ENCODE assay signal across 28 cellular contexts in genomic region chr2:19337202-19337601, GRCh38. TPM values are rescaled to one million over a fixed set of nuclear protein-coding genes. Genes with fewer than 3 reads are reported as not detected.
"Had no signal": no experiment of that assay in that cellular context is flagged by ENCODE, and none has a peak within 500 bp of the region (broad histone marks: within the 10 kb centered on the region; RNA-seq: fewer than 3 reads in every experiment).

No MANE protein-coding gene starts in this region.

- H2AFZ ChIP-seq: parathyroid adenoma had no signal

- H3K4me1 ChIP-seq: body of pancreas, parathyroid adenoma, right lobe of liver, tibial artery, upper lobe of right lung had no signal

- DNase-seq: activated CD4-positive, alpha-beta T cell treated with anti-CD3 and anti-CD28 coated beads for 36 hours; activated CD4-positive, CD25-positive, alpha-beta regulatory T cell; activated CD8-positive, alpha-beta memory T cell treated with anti-CD3 and anti-CD28 coated beads, Interleukin-2, amount 10 ng/mL, durations not matched to agents 7 days and 5 days; activated CD8-positive, alpha-beta T cell treated with anti-CD3 and anti-CD28 coated beads, Interleukin-2, amount 10 ng/mL, durations not matched to agents 7 days and 5 days; activated T-cell treated with anti-CD3 and anti-CD28 coated beads, Interleukin-2, amount 50 U/mL, for 48 hours; aorta; body of pancreas; cerebellar nuclear complex; effector memory CD8-positive, alpha-beta T cell; erythroblast; gastrocnemius medialis; mammary epithelial cell; right lobe of liver; stimulated activated CD4-positive, alpha-beta T cell treated with anti-CD3 and anti-CD28 coated beads, Interleukin-12 subunit alpha, Interleukin-12 subunit beta, amount 100 ng/mL, for 4 hours; stimulated activated CD4-positive, alpha-beta T cell treated with anti-CD3 and anti-CD28 coated beads, Interleukin-4, amount 100 ng/mL, for 1 hour; tibial artery; upper lobe of right lung had no signal

- H3K9me3 Mint-ChIP-seq: activated T-helper 2 cell treated with anti-CD3 and anti-CD28 coated beads, Interferon-gamma antibody, Interleukin-2, Interleukin-4, amounts not matched to agents 10 μg/mL and 5 μg/mL and 100 μg/mL, durations not matched to agents 14 hours and 24 hours and 36 hours; effector memory CD8-positive, alpha-beta T cell; naive thymus-derived CD8-positive, alpha-beta T cell; neural crest cell; stimulated activated effector memory CD8-positive, alpha-beta T cell treated with anti-CD3 and anti-CD28 coated beads, Interleukin-12 subunit alpha, Interleukin-12 subunit beta, amount 100 ng/mL, for 72 hours; stimulated activated naive CD8-positive, alpha-beta T cell treated with anti-CD3 and anti-CD28 coated beads, Interleukin-15, Interleukin-2, amounts not matched to agents 100 ng/mL and 50 ng/mL, for 24 hours had no signal

- H3K9me3 ChIP-seq: body of pancreas, gastrocnemius medialis, right lobe of liver, tibial artery, upper lobe of right lung had no signal

- H3K4me3 Mint-ChIP-seq: activated CD4-positive, alpha-beta T cell treated with anti-CD3 and anti-CD28 coated beads for 36 hours; activated CD8-positive, alpha-beta memory T cell treated with anti-CD3 and anti-CD28 coated beads, Interleukin-2, amount 10 ng/mL, durations not matched to agents 7 days and 5 days; activated CD8-positive, alpha-beta T cell treated with anti-CD3 and anti-CD28 coated beads, Interleukin-2, amount 10 ng/mL, durations not matched to agents 7 days and 5 days; activated naive CD8-positive, alpha-beta T cell; effector memory CD8-positive, alpha-beta T cell; naive thymus-derived CD8-positive, alpha-beta T cell; neural crest cell; stimulated activated effector memory CD8-positive, alpha-beta T cell treated with anti-CD3 and anti-CD28 coated beads, Interleukin-12 subunit alpha, Interleukin-12 subunit beta, amount 100 ng/mL, for 72 hours; stimulated activated naive CD8-positive, alpha-beta T cell treated with anti-CD3 and anti-CD28 coated beads, Interleukin-15, Interleukin-2, amounts not matched to agents 100 ng/mL and 50 ng/mL, for 24 hours had no signal

- H3K27ac ChIP-seq: body of pancreas, coronary artery, gastrocnemius medialis, parathyroid adenoma, right lobe of liver, skin epidermis, tibial artery, upper lobe of right lung had no signal

- H3K36me3 Mint-ChIP-seq: stimulated activated effector memory CD8-positive, alpha-beta T cell treated with anti-CD3 and anti-CD28 coated beads, Interleukin-12 subunit alpha, Interleukin-12 subunit beta, amount 100 ng/mL, for 72 hours had no signal

- H3K27me3 Mint-ChIP-seq: activated CD4-positive, alpha-beta T cell treated with anti-CD3 and anti-CD28 coated beads for 36 hours; activated CD8-positive, alpha-beta memory T cell treated with anti-CD3 and anti-CD28 coated beads, Interleukin-2, amount 10 ng/mL, durations not matched to agents 7 days and 5 days; activated naive CD8-positive, alpha-beta T cell; effector memory CD8-positive, alpha-beta T cell; naive thymus-derived CD8-positive, alpha-beta T cell; stimulated activated naive CD8-positive, alpha-beta T cell treated with anti-CD3 and anti-CD28 coated beads, Interleukin-15, Interleukin-2, amounts not matched to agents 100 ng/mL and 50 ng/mL, for 24 hours had no signal

- ATAC-seq: activated CD4-positive, alpha-beta T cell treated with anti-CD3 and anti-CD28 coated beads for 36 hours; activated CD8-positive, alpha-beta memory T cell treated with anti-CD3 and anti-CD28 coated beads, Interleukin-2, amount 10 ng/mL, durations not matched to agents 7 days and 5 days; activated CD8-positive, alpha-beta T cell treated with anti-CD3 and anti-CD28 coated beads, Interleukin-2, amount 10 ng/mL, durations not matched to agents 7 days and 5 days; body of pancreas; effector memory CD8-positive, alpha-beta T cell; gastrocnemius medialis; naive thymus-derived CD8-positive, alpha-beta T cell; right lobe of liver; stimulated activated effector memory CD8-positive, alpha-beta T cell treated with anti-CD3 and anti-CD28 coated beads, Interleukin-12 subunit alpha, Interleukin-12 subunit beta, amount 100 ng/mL, for 72 hours; upper lobe of right lung had no signal

- H3K9ac ChIP-seq: parathyroid adenoma had no signal

- H3K27me3 ChIP-seq: body of pancreas, gastrocnemius medialis, right lobe of liver, tibial artery, upper lobe of right lung had no signal

- H3K27ac Mint-ChIP-seq: activated CD4-positive, alpha-beta T cell treated with anti-CD3 and anti-CD28 coated beads for 36 hours; activated CD8-positive, alpha-beta memory T cell treated with anti-CD3 and anti-CD28 coated beads, Interleukin-2, amount 10 ng/mL, durations not matched to agents 7 days and 5 days; activated CD8-positive, alpha-beta T cell treated with anti-CD3 and anti-CD28 coated beads, Interleukin-2, amount 10 ng/mL, durations not matched to agents 7 days and 5 days; activated naive CD8-positive, alpha-beta T cell; activated T-helper 2 cell treated with anti-CD3 and anti-CD28 coated beads, Interferon-gamma antibody, Interleukin-2, Interleukin-4, amounts not matched to agents 10 μg/mL and 5 μg/mL and 100 μg/mL, durations not matched to agents 14 hours and 24 hours and 36 hours; effector memory CD8-positive, alpha-beta T cell; naive thymus-derived CD8-positive, alpha-beta T cell; stimulated activated effector memory CD8-positive, alpha-beta T cell treated with anti-CD3 and anti-CD28 coated beads, Interleukin-12 subunit alpha, Interleukin-12 subunit beta, amount 100 ng/mL, for 72 hours; stimulated activated naive CD8-positive, alpha-beta T cell treated with anti-CD3 and anti-CD28 coated beads, Interleukin-15, Interleukin-2, amounts not matched to agents 100 ng/mL and 50 ng/mL, for 24 hours had no signal

- H3K4me1 Mint-ChIP-seq: activated CD4-positive, alpha-beta T cell treated with anti-CD3 and anti-CD28 coated beads for 36 hours; activated CD8-positive, alpha-beta memory T cell treated with anti-CD3 and anti-CD28 coated beads, Interleukin-2, amount 10 ng/mL, durations not matched to agents 7 days and 5 days; naive thymus-derived CD8-positive, alpha-beta T cell; stimulated activated effector memory CD8-positive, alpha-beta T cell treated with anti-CD3 and anti-CD28 coated beads, Interleukin-12 subunit alpha, Interleukin-12 subunit beta, amount 100 ng/mL, for 72 hours had no signal

- H3K4me3 ChIP-seq: body of pancreas, coronary artery, gastrocnemius medialis, right lobe of liver, skin epidermis, tibial artery, upper lobe of right lung had no signal

- H3K36me3 ChIP-seq: gastrocnemius medialis, right lobe of liver, upper lobe of right lung had no signal

RNA-seq across cellular contexts. Expression of gene OSR1, which starts 21.2 kb away (rescaled TPM):
- total RNA-seq: activated CD4-positive, alpha-beta T cell treated with anti-CD3 and anti-CD28 coated beads for 36 hours; activated CD8-positive, alpha-beta memory T cell treated with anti-CD3 and anti-CD28 coated beads, Interleukin-2, amount 10 ng/mL, durations not matched to agents 7 days and 5 days; activated CD8-positive, alpha-beta T cell treated with anti-CD3 and anti-CD28 coated beads, Interleukin-2, amount 10 ng/mL, durations not matched to agents 7 days and 5 days; activated T-helper 2 cell treated with anti-CD3 and anti-CD28 coated beads, Interferon-gamma antibody, Interleukin-2, Interleukin-4, amounts not matched to agents 10 μg/mL and 5 μg/mL and 100 μg/mL, durations not matched to agents 14 hours and 24 hours and 36 hours; naive thymus-derived CD8-positive, alpha-beta T cell; pulmonary artery endothelial cell; T-helper 1 cell treated with Interleukin-12 subunit alpha and Interleukin-12 subunit beta and Interleukin-4 antibody, amounts not matched to agents 30 ng/mL and 1 ng/mL, for 36 hours had no signal
- polyA plus RNA-seq: naive thymus-derived CD8-positive, alpha-beta T cell had no signal
